Comparison of ENCODE assay signal across 8 cellular contexts in the genomic region with DNA sequence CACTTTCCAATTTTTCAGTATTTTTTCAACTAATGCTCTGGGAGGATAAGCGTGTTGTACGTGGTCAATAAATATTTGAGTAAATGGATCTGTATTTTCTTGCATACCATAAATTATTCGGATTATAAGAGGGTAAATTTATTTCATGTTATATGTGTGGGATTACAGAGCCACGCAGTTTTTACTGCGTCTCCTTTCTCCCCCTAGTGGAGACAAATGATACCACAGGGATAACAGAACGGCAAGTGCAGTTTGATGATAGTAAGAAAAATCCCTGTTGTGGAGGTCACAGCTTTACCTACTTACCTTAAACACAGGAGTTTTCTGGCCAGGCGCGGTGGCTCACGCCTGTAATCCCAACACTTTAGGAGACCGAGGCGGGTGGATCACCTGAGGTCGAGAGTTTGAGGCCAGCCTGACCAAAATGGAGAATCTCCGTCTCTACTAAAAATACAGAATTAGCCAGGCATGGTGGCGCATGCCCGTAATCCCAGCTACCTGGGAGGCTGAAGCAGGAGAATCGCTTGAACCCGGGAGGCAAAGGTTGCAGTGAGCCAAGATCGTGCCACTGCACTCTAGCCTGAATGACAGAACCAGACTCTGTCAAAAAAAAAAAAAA. TPM values are rescaled to one million over a fixed set of nuclear protein-coding genes. Genes with fewer than 3 reads are reported as not detected.
A peak's percentile ranks its signal among the peaks of the same experiment; 100 is the strongest.
DNase-seq lines count a peak whose midpoint lies in the region; ATAC-seq and TF ChIP-seq lines count a peak whose summit lies in the region.

No MANE protein-coding gene starts in this region.

- H3K27ac Mint-ChIP-seq in CD8-positive, alpha-beta T cell = no peak overlapping the region

- no peaks in the 10 kb centered on the region for H3K27me3 ChIP-seq in CD8-positive, alpha-beta T cell (ENCODE audit: insufficient read depth, low read length)
- no peaks in the 10 kb centered on the region for H3K27me3 ChIP-seq in HL-60 (ENCODE audit: insufficient read depth, poor library complexity, severe bottlenecking)
- H3K27me3 ChIP-seq in liver (ENCODE audit: control insufficient read depth in 4 of 4, insufficient read depth in 4 of 4, low read length in 3 of 4) = no peaks in the 10 kb centered on the region

- H3K27me3 Mint-ChIP-seq in CD8-positive, alpha-beta T cell (ENCODE audit: low read depth) = no peaks in the 10 kb centered on the region

- peak; percentile 72 for TF ChIP-seq CTCF in CD8-positive, alpha-beta T cell (IDR thresholded peaks at IDR 0.05)
- TF ChIP-seq CTCF in HL-60 (IDR thresholded peaks at IDR 0.05; ENCODE audit: insufficient read depth, low read length) (peak; percentile 25), VCaP (conservative IDR thresholded peaks at IDR 0.05) (peak; percentile 64), liver (IDR thresholded peaks at IDR 0.05; ENCODE audit: low read depth, low read length, missing input control) (peak; percentile 59)

- intact Hi-C loops in CD8-positive, alpha-beta T cell (cut with DNase I, micrococcal nuclease) = no loop called here

- TF ChIP-seq RAD21 in liver (IDR thresholded peaks at IDR 0.05) = peak; percentile 71 to 77

- no peaks in the 10 kb centered on the region for H3K9me3 Mint-ChIP-seq in CD8-positive, alpha-beta T cell

- H3K4me1 ChIP-seq in CD8-positive, alpha-beta T cell (ENCODE audit: insufficient read depth, low read length) = peaks cover 15% of the 10 kb centered on the region
- peaks cover 0 to 2% (median 0%) of the 10 kb centered on the region in 4 donors for H3K4me1 ChIP-seq in liver (ENCODE audit: control insufficient read depth in 4 of 4, insufficient read depth in 4 of 4, low read length in 3 of 4)

- 29% methylated on average over 18 of the region's 18 CpGs for WGBS in liver

- POLR2A ChIA-PET in CD8-positive, alpha-beta T cell (lab: Charles Lee) = interaction anchor here (0.6 kb wide), 1 partner anchor 114 kb away, joined by 3 read pairs; no protein-coding TSS in a partner anchor

- H3K9me3 ChIP-seq in CD8-positive, alpha-beta T cell (ENCODE audit: low read length) = no peaks in the 10 kb centered on the region
- no peaks in the 10 kb centered on the region for H3K9me3 ChIP-seq in liver (ENCODE audit: control insufficient read depth in 4 of 4, low read length in 3 of 4)

- H3K9ac ChIP-seq in liver (ENCODE audit: low read depth in 1 of 2, low read length in 2 of 2) = no peak overlapping the region

- H3K27ac ChIP-seq in CD8-positive, alpha-beta T cell (ENCODE audit: low read depth, low read length) = no peak overlapping the region
- H3K27ac ChIP-seq in HL-60 (replicated peaks) (no peak overlapping the region), VCaP (no peak overlapping the region), liver (ENCODE audit: low read depth in 1 of 2, low read length in 2 of 2) (no peak overlapping the region)

- H3K36me3 Mint-ChIP-seq in CD8-positive, alpha-beta T cell = no peaks in the 10 kb centered on the region

- CTCF ChIA-PET in CD8-positive, alpha-beta T cell (lab: Charles Lee) = interaction anchor here (1.2 to 3.3 kb wide), 3 partner anchors 11 to 266 kb away, joined by 4 to 10 read pairs (median 4); no protein-coding TSS in a partner anchor

- no peak overlapping the region for H3K4me3 ChIP-seq in CD8-positive, alpha-beta T cell (ENCODE audit: low read depth, low read length)
- H3K4me3 ChIP-seq in HL-60 (replicated peaks; ENCODE audit: insufficient read depth, low read length) (no peak overlapping the region), liver (ENCODE audit: low read depth in 1 of 3, low read length in 3 of 3) (no peak overlapping the region)

- H3K4me1 Mint-ChIP-seq in CD8-positive, alpha-beta T cell (ENCODE audit: low read depth) = peaks cover 25% of the 10 kb centered on the region

- no peaks in the 10 kb centered on the region for H3K36me3 ChIP-seq in CD8-positive, alpha-beta T cell (ENCODE audit: insufficient read depth, low read length)
- no peaks in the 10 kb centered on the region for H3K36me3 ChIP-seq in liver (ENCODE audit: control insufficient read depth in 4 of 4, insufficient read depth in 3 of 4, low read depth in 1 of 4, low read length in 3 of 4)

- H3K4me3 Mint-ChIP-seq in CD8-positive, alpha-beta T cell = no peak overlapping the region

- no peak for DNase-seq in CD8-positive, alpha-beta T cell
- peak in 1 of 2 experiments; percentile 18 for DNase-seq in HL-60 (ENCODE audit: low read depth in 1 of 2, low spot score in 1 of 2)
- no peak for DNase-seq in cortex of kidney (lab: John Stamatoyannopoulos, UW)
- DNase-seq in NCI-H524 (lab: John Stamatoyannopoulos, UW) = no peak
- DNase-seq in AG08395 (ENCODE audit: low spot score) = no peak
- DNase-seq in NCI-H345 (lab: John Stamatoyannopoulos, UW) = no peak

- peak; percentile 64 for ATAC-seq in CD8-positive, alpha-beta T cell

TF ChIP-seq in liver, 16 proteins besides CTCF, POLR2A, EP300 and RAD21:
- TF ChIP-seq SP1 (IDR thresholded peaks at IDR 0.05) (no peak), YY1 (IDR thresholded peaks at IDR 0.05) (no peak), FOXA1 (IDR thresholded peaks at IDR 0.05) (no peak), ATF3 (IDR thresholded peaks at IDR 0.05) (no peak), MAX (IDR thresholded peaks at IDR 0.05) (no peak), HNF4G (IDR thresholded peaks at IDR 0.05) (no peak), NR2F2 (IDR thresholded peaks at IDR 0.05) (no peak), JUND (IDR thresholded peaks at IDR 0.05) (no peak), HNF4A (conservative IDR thresholded peaks at IDR 0.05) (no peak)
TF ChIP-seq in liver: peak in this region for 0.

RNA-seq across cellular contexts. Expression of gene MBD3L2B, which starts 16.8 kb away (rescaled TPM):
- not detected for total RNA-seq in CD8-positive, alpha-beta T cell
- total RNA-seq in liver = not detected
- not detected for polyA plus RNA-seq in liver

RNA-seq across cellular contexts. Expression of gene MBD3L5, which starts 26.0 kb away (rescaled TPM):
- not detected for total RNA-seq in CD8-positive, alpha-beta T cell
- not detected for total RNA-seq in liver
- polyA plus RNA-seq in liver = not detected

RNA-seq across cellular contexts. Expression of gene MBD3L4, which starts 35.6 kb away (rescaled TPM):
- not detected for total RNA-seq in CD8-positive, alpha-beta T cell
- total RNA-seq in liver = not detected
- polyA plus RNA-seq in liver = not detected

RNA-seq across cellular contexts. Expression of gene MBD3L2, which starts 44.7 kb away (rescaled TPM):
- not detected for total RNA-seq in CD8-positive, alpha-beta T cell
- total RNA-seq in liver = not detected
- not detected for polyA plus RNA-seq in liver

RNA-seq across cellular contexts. Expression of gene MBD3L3, which starts 54.1 kb away (rescaled TPM):
- not detected for total RNA-seq in CD8-positive, alpha-beta T cell
- not detected for total RNA-seq in liver
- polyA plus RNA-seq in liver = not detected
